In genomic region chr11:87368876-87369480, GRCh38 we compare ENCODE assay signal across 1 cellular context.
TF ChIP-seq lines count a peak whose summit lies in the region.

No MANE protein-coding gene starts in this region.

TF ChIP-seq in H1, 55 proteins besides CTCF, POLR2A, EP300 and RAD21 (continued from another document):
- no peak for TF ChIP-seq SP4 (IDR thresholded peaks at IDR 0.05; ENCODE audit: low read length)
- no peak for TF ChIP-seq E2F6 (IDR thresholded peaks at IDR 0.05)
- TF ChIP-seq ATF2 (IDR thresholded peaks at IDR 0.05; ENCODE audit: low read length) = no peak
